ENCODE assay signal across 23 cellular contexts in genomic region chr6:170043881-170044790, GRCh38.
DNase-seq lines count a peak whose midpoint lies in the region; ATAC-seq and TF ChIP-seq lines count a peak whose summit lies in the region.
"Had no signal": no experiment of that assay in that cellular context is flagged by ENCODE, and none has a peak within 500 bp of the region (broad histone marks: within the 10 kb centered on the region; RNA-seq: fewer than 3 reads in every experiment).

No MANE protein-coding gene starts in this region.

- ATAC-seq in heart right ventricle = peak; percentile 29 to 70 (median 52)
- peak; percentile 6 for ATAC-seq in aorta (ENCODE audit: low FRiP score)
- ATAC-seq in HG02798 (IDR thresholded peaks at IDR 0.05; ENCODE audit: poor library complexity, unreplicated experiment) = no peak
- ATAC-seq in GM19395 (IDR thresholded peaks at IDR 0.05; ENCODE audit: unreplicated experiment) = no peak
- ATAC-seq: GM23338, HCT116 had no signal

- H2BK5ac ChIP-seq in neuronal stem cell (ENCODE audit: low read length) = no peak overlapping the region

- H3K4ac ChIP-seq in neuronal stem cell (ENCODE audit: low read length) = no peak overlapping the region

- CTCF ChIA-PET in mammary epithelial cell (lab: Charles Lee; ENCODE audit: low non-redundant PET) = no interaction called here

- H3K79me1 ChIP-seq in neuronal stem cell (ENCODE audit: low read depth, low read length) = no peaks in the 10 kb centered on the region

- H3K9ac ChIP-seq in mammary epithelial cell (ENCODE audit: insufficient read depth, low read length) (no peak overlapping the region), neuronal stem cell (ENCODE audit: low read depth, low read length, poor library complexity) (peak overlapping the region; percentile 31)
- H3K9ac ChIP-seq: KMS-11 had no signal

- no TSS peak for BruUV-seq in mammary epithelial cell (replicated peaks; lab: Mats Ljungman, UMichigan)

- peak overlapping the region; percentile 75 for H2BK15ac ChIP-seq in neuronal stem cell (ENCODE audit: low read length)

- no peak overlapping the region for H4K8ac ChIP-seq in neuronal stem cell (ENCODE audit: low read depth, low read length)

- H3K36me3 ChIP-seq in mammary epithelial cell (ENCODE audit: insufficient read depth, low read length) = no peaks in the 10 kb centered on the region
- H3K36me3 ChIP-seq in breast epithelium = no peaks in the 10 kb centered on the region
- no peaks in the 10 kb centered on the region for H3K36me3 ChIP-seq in heart right ventricle
- H3K36me3 ChIP-seq in neuronal stem cell (replicated peaks in 1 of 2; ENCODE audit: control insufficient read depth in 2 of 2, insufficient read depth in 2 of 2, low read length in 2 of 2) = no peaks in the 10 kb centered on the region
- H3K36me3 ChIP-seq in aorta (ENCODE audit: control insufficient read depth in 1 of 2, insufficient read depth in 2 of 2, low read length in 1 of 2) = no peaks in the 10 kb centered on the region

- intact Hi-C loops in mammary epithelial cell (cut with micrococcal nuclease) (no loop called here), breast epithelium (cut with DNase I; ENCODE audit: low total_unique reads) (no loop called here), heart right ventricle (cut with DNase I) (loop anchor here in 6 of 10 donors (1.0 to 10.0 kb wide), 9 partner anchors 33 to 248 kb away; partner anchors contain the start of gene DLL1 (in 2 of the 6)), aorta (cut with DNase I) (no loop called here)

- no peaks in the 10 kb centered on the region for H4K20me1 ChIP-seq in mammary epithelial cell (ENCODE audit: insufficient read depth, low read length)

- no peak overlapping the region for H3K14ac ChIP-seq in neuronal stem cell (ENCODE audit: low read length)

- H3K9me3 ChIP-seq in mammary epithelial cell (replicated peaks; ENCODE audit: insufficient read depth, low read length) = no peaks in the 10 kb centered on the region
- no peaks in the 10 kb centered on the region for H3K9me3 ChIP-seq in breast epithelium
- H3K9me3 ChIP-seq in heart right ventricle = peaks cover 0 to 4% (median 0%) of the 10 kb centered on the region in 11 donors
- H3K9me3 ChIP-seq in neuronal stem cell (replicated peaks in 1 of 2; ENCODE audit: control insufficient read depth in 2 of 2, insufficient read depth in 1 of 2, low read depth in 1 of 2, low read length in 2 of 2) = no peaks in the 10 kb centered on the region
- H3K9me3 ChIP-seq in aorta (ENCODE audit: control insufficient read depth, low read length) = no peaks in the 10 kb centered on the region

- H3K27ac ChIP-seq in mammary epithelial cell (ENCODE audit: insufficient read depth, low read depth, low read length) (no peak overlapping the region), breast epithelium (no peak overlapping the region), heart right ventricle (peak overlapping the region; percentile 44 to 86 (median 78)), neuronal stem cell (replicated peaks; ENCODE audit: low read length) (no peak overlapping the region), aorta (ENCODE audit: low read depth in 1 of 2, low read length in 2 of 2) (no peak overlapping the region)
- H3K27ac ChIP-seq: C4-2B, KMS-11 had no signal

- H3K4me2 ChIP-seq in mammary epithelial cell (ENCODE audit: insufficient read depth, low read depth, low read length) (no peak overlapping the region), neuronal stem cell (ENCODE audit: insufficient read depth, low read length, poor library complexity, severe bottlenecking) (no peak overlapping the region)
- H3K4me2 ChIP-seq: GM23338, KMS-11 had no signal

- H3K27me3 ChIP-seq in mammary epithelial cell (ENCODE audit: insufficient read depth, low read length) = no peaks in the 10 kb centered on the region
- no peaks in the 10 kb centered on the region for H3K27me3 ChIP-seq in breast epithelium
- no peaks in the 10 kb centered on the region for H3K27me3 ChIP-seq in heart right ventricle
- H3K27me3 ChIP-seq in neuronal stem cell (ENCODE audit: control insufficient read depth in 3 of 3, insufficient read depth in 3 of 3, low read depth in 1 of 3, low read length in 3 of 3) = peaks cover 0 to 9% (median 0%) of the 10 kb centered on the region in 3 experiments
- no peaks in the 10 kb centered on the region for H3K27me3 ChIP-seq in aorta (ENCODE audit: control insufficient read depth in 1 of 2, insufficient read depth in 2 of 2, low read length in 1 of 2)

- H3K79me2 ChIP-seq in mammary epithelial cell (ENCODE audit: insufficient read depth, low read length) = no peaks in the 10 kb centered on the region

- H3K4me1 ChIP-seq in mammary epithelial cell (ENCODE audit: insufficient read depth, low read length) (no peaks in the 10 kb centered on the region), breast epithelium (no peaks in the 10 kb centered on the region), heart right ventricle (peaks cover 0 to 38% (median 25%) of the 10 kb centered on the region in 9 donors), neuronal stem cell (ENCODE audit: control insufficient read depth in 2 of 2, insufficient read depth in 1 of 2, low read depth in 1 of 2, low read length in 2 of 2) (peaks cover 0 to 5% of the 10 kb centered on the region in 2 donors), aorta (ENCODE audit: control insufficient read depth in 1 of 2, insufficient read depth in 2 of 2, low read length in 2 of 2) (no peaks in the 10 kb centered on the region)

- dilution Hi-C loops in mammary epithelial cell (cut with HindIII; ENCODE audit: low sequenced_read_pairs) = loop anchor here (5.0 kb wide), 1 partner anchor 98 kb away; no protein-coding TSS in a partner anchor

- WGBS in mammary epithelial cell (ENCODE audit: low coverage, missing lambda C conversion rate) = 57% methylated on average over 11 of the region's 11 CpGs
- WGBS in heart right ventricle, 2 donors = 53 to 63% methylated on average over 11 of the region's 11 CpGs
- WGBS in neuronal stem cell (ENCODE audit: extremely low coverage in 2 of 2, insufficient read length in 2 of 2, insufficient replicate concordance in 1 of 2), 2 donors = no CpG with 5 or more reads among the region's 11 CpGs
- WGBS in aorta, 2 donors = 76 to 80% methylated on average over 11 of the region's 11 CpGs

- TF ChIP-seq CTCF in mammary epithelial cell (conservative IDR thresholded peaks at IDR 0.05 in 1 of 2, IDR thresholded peaks at IDR 0.05 in 1 of 2; ENCODE audit: extremely low read depth in 1 of 2, insufficient read depth in 1 of 2, low read depth in 1 of 2, low read length in 2 of 2) (no peak), breast epithelium (IDR thresholded peaks at IDR 0.05) (no peak), heart right ventricle (IDR thresholded peaks at IDR 0.05) (peak in 2 of 9 donors; percentile 12 to 17)

- no peak overlapping the region for H4K91ac ChIP-seq in neuronal stem cell (ENCODE audit: low read depth, low read length, poor library complexity)

- peak overlapping the region; percentile 10 for H2BK120ac ChIP-seq in neuronal stem cell (ENCODE audit: low read depth, low read length)

- H2AFZ ChIP-seq in mammary epithelial cell (ENCODE audit: low read depth, low read length) (no peak overlapping the region), neuronal stem cell (ENCODE audit: low read length) (no peak overlapping the region)
- H2AFZ ChIP-seq: GM23338 had no signal

- TF ChIP-seq POLR2A in breast epithelium (IDR thresholded peaks at IDR 0.05) = no peak

- DNase-seq in mammary epithelial cell = peak; percentile 1
- no peak for DNase-seq in breast epithelium (ENCODE audit: low spot score in 2 of 2)
- no peak for DNase-seq in heart right ventricle
- DNase-seq in neuronal stem cell (ENCODE audit: low spot score) = no peak
- DNase-seq in aorta = peak; percentile 26 to 31
- DNase-seq in OCI-M2 (lab: John Stamatoyannopoulos, UW; ENCODE audit: unreplicated experiment) = no peak
- DNase-seq: Calu3; CD8-positive, alpha-beta memory T cell; DMS153; IMR-90; NCI-H1105; NCI-H146; NCI-H2029; NCI-H2171; NCI-H524 treated with DMSO at 0.1 percent for 48 hours; OCI-M1; SHP77 treated with DMSO at 0.1 percent for 48 hours had no signal

- H2AK5ac ChIP-seq in neuronal stem cell (ENCODE audit: low read depth, low read length) = peak overlapping the region; percentile 76

- H3K4me3 ChIP-seq in mammary epithelial cell (replicated peaks in 1 of 3; ENCODE audit: insufficient read depth in 1 of 3, low read depth in 2 of 3, low read length in 3 of 3) (no peak overlapping the region), breast epithelium (no peak overlapping the region), heart right ventricle (no peak overlapping the region), neuronal stem cell (ENCODE audit: low read length in 2 of 2) (no peak overlapping the region), aorta (ENCODE audit: low read length in 2 of 2) (no peak overlapping the region)
- H3K4me3 ChIP-seq: GM23338 had no signal

- in situ Hi-C loops in mammary epithelial cell (cut with MboI; ENCODE audit: low sequenced_read_pairs in 2 of 2) = no loop called here

- peak overlapping the region; percentile 65 for H3K18ac ChIP-seq in neuronal stem cell (ENCODE audit: low read length)

- H2BK12ac ChIP-seq in neuronal stem cell (ENCODE audit: low read length) = no peak overlapping the region

- peak overlapping the region; percentile 38 for H3K23ac ChIP-seq in neuronal stem cell (ENCODE audit: low read depth, low read length, poor library complexity)

Comparison
In these comparisons a context has a peak if more than half of its experiments do, and no peak if none do; other contexts are left out.
1. DNase-seq: peak in mammary epithelial cell (single experiment) and aorta (2 of 2); none in breast epithelium (0 of 2), heart right ventricle (0 of 2), neuronal stem cell (single experiment) and OCI-M2 (single experiment).
2. H3K27ac ChIP-seq: peak in heart right ventricle (10 of 10); none in mammary epithelial cell (single experiment), breast epithelium (0 of 2), neuronal stem cell (single experiment) and aorta (0 of 2).
3. ATAC-seq: peak in heart right ventricle (8 of 8) and aorta (single experiment); none in HG02798 (single experiment) and GM19395 (single experiment).
4. intact Hi-C loops: an anchor here in heart right ventricle (1.0 to 10.0 kb wide); none called in mammary epithelial cell, breast epithelium and aorta.